8 cellular contexts compared by ENCODE assay signal in genomic region chr2:31318360-31319336, GRCh38.
A peak's percentile ranks its signal among the peaks of the same experiment; 100 is the strongest.
DNase-seq lines count a peak whose midpoint lies in the region; ATAC-seq and TF ChIP-seq lines count a peak whose summit lies in the region.

No MANE protein-coding gene starts in this region.

- H3K4me1 ChIP-seq in hepatocyte (ENCODE audit: insufficient read depth) (peaks cover 26% of the 10 kb centered on the region), transverse colon (peaks cover 0 to 19% (median 4%) of the 10 kb centered on the region in 4 donors)

- H3K27me3 ChIP-seq in hepatocyte: no peaks in the 10 kb centered on the region
- H3K27me3 ChIP-seq in transverse colon: no peaks in the 10 kb centered on the region

- no peak overlapping the region for H3K4me2 ChIP-seq in hepatocyte

- no peak overlapping the region for H2AFZ ChIP-seq in hepatocyte

- H3K9me3 ChIP-seq in KOPT-K1 (ENCODE audit: insufficient read depth, low read length, poor library complexity, severe bottlenecking) (no peaks in the 10 kb centered on the region), hepatocyte (ENCODE audit: low read depth) (no peaks in the 10 kb centered on the region), transverse colon (no peaks in the 10 kb centered on the region)

- H3K9me3 Mint-ChIP-seq in activated T-cell treated with anti-CD3 and anti-CD28 coated beads, Interleukin-2, amount 50 U/mL, for 24 hours: no peaks in the 10 kb centered on the region

- H3K4me3 Mint-ChIP-seq in activated T-cell treated with anti-CD3 and anti-CD28 coated beads, Interleukin-2, amount 50 U/mL, for 24 hours: no peak overlapping the region

- no peaks in the 10 kb centered on the region for H3K36me3 ChIP-seq in KOPT-K1 (ENCODE audit: insufficient read depth, low read length)
- H3K36me3 ChIP-seq in hepatocyte (replicated peaks; ENCODE audit: insufficient read depth, low read depth): no peaks in the 10 kb centered on the region
- H3K36me3 ChIP-seq in transverse colon: no peaks in the 10 kb centered on the region

- H3K4me1 Mint-ChIP-seq in activated T-cell treated with anti-CD3 and anti-CD28 coated beads, Interleukin-2, amount 50 U/mL, for 24 hours (ENCODE audit: low read depth): peaks cover 48% of the 10 kb centered on the region

- no peaks in the 10 kb centered on the region for H4K20me1 ChIP-seq in hepatocyte (ENCODE audit: insufficient read depth, poor library complexity, severe bottlenecking)

- H3K27ac ChIP-seq in KOPT-K1 (ENCODE audit: low read depth, low read length, poor library complexity, severe bottlenecking) (peak overlapping the region; percentile 53), hepatocyte (peak overlapping the region; percentile 56), transverse colon (peak overlapping the region; percentile 63 to 73 (median 64))

- no peak overlapping the region for H3K4me3 ChIP-seq in hepatocyte
- H3K4me3 ChIP-seq in transverse colon: no peak overlapping the region

- no peak for TF ChIP-seq CTCF in AG09319 (IDR thresholded peaks at IDR 0.05; ENCODE audit: low read depth, low read length)
- TF ChIP-seq CTCF in hepatocyte (IDR thresholded peaks at IDR 0.05; ENCODE audit: poor library complexity): no peak
- TF ChIP-seq CTCF in transverse colon (IDR thresholded peaks at IDR 0.05): no peak

- WGBS in hepatocyte (ENCODE audit: low lambda C conversion rate, missing lambda C conversion rate): 81% methylated on average over 11 of the region's 11 CpGs
- WGBS in transverse colon (ENCODE audit: low coverage in 1 of 2), 2 donors: 72 to 80% methylated on average over 6 to 11 of the region's 11 CpGs

- no peak for TF ChIP-seq EP300 in transverse colon (IDR thresholded peaks at IDR 0.05; ENCODE audit: low read depth)

- H3K9me2 ChIP-seq in hepatocyte (replicated peaks; ENCODE audit: insufficient read depth): no peaks in the 10 kb centered on the region

- no peaks in the 10 kb centered on the region for H3K27me3 Mint-ChIP-seq in activated T-cell treated with anti-CD3 and anti-CD28 coated beads, Interleukin-2, amount 50 U/mL, for 24 hours

- no peak for TF ChIP-seq POLR2A in transverse colon (IDR thresholded peaks at IDR 0.05)

- intact Hi-C loops in transverse colon (cut with DNase I; ENCODE audit: low total_unique reads): no loop called here

- H3K36me3 Mint-ChIP-seq in activated T-cell treated with anti-CD3 and anti-CD28 coated beads, Interleukin-2, amount 50 U/mL, for 24 hours (ENCODE audit: low read depth): no peaks in the 10 kb centered on the region

- ATAC-seq in GM21360 (IDR thresholded peaks at IDR 0.05; ENCODE audit: unreplicated experiment): peak; percentile 51
- no peak for ATAC-seq in GM21825 (IDR thresholded peaks at IDR 0.05; ENCODE audit: unreplicated experiment)

- in situ Hi-C loops in transverse colon (cut with MboI; ENCODE audit: low pct_ligation_motif_present in 1 of 4, low pct_unique_long_range_greater_than_20kb in 1 of 4, low sequenced_read_pairs in 3 of 4) (no loop called here), G401 (cut with HindIII; ENCODE audit: low sequenced_read_pairs) (no loop called here)

- no peaks in the 10 kb centered on the region for H3K79me2 ChIP-seq in hepatocyte

- peak overlapping the region; percentile 66 for H3K27ac Mint-ChIP-seq in activated T-cell treated with anti-CD3 and anti-CD28 coated beads, Interleukin-2, amount 50 U/mL, for 24 hours

- DNase-seq in AG09319 (ENCODE audit: extremely low read depth, low read depth) (peak; percentile 56), hepatocyte (ENCODE audit: low spot score) (no peak), transverse colon (peak; percentile 49), G401 (ENCODE audit: low spot score) (no peak)
- peak; percentile 47 for DNase-seq in activated T-cell treated with anti-CD3 and anti-CD28 coated beads, Interleukin-2, amount 50 U/mL, for 24 hours

Comparison
In these comparisons a context has a peak if more than half of its experiments do, and no peak if none do; other contexts are left out.
1. DNase-seq: peak in AG09319 (single experiment), activated T-cell treated with anti-CD3 and anti-CD28 coated beads, Interleukin-2, amount 50 U/mL, for 24 hours (single experiment) and transverse colon (single experiment); none in hepatocyte (single experiment) and G401 (single experiment).
2. Peak in every context shown above with its lines, with median percentiles within 50 percentile points of each other: H3K27ac ChIP-seq.